In genomic region chr11:10307022-10307410, GRCh38 we compare ENCODE assay signal across 8 cellular contexts. TPM values are rescaled to one million over a fixed set of nuclear protein-coding genes. Genes with fewer than 3 reads are reported as not detected.
DNase-seq lines count a peak whose midpoint lies in the region; ATAC-seq and TF ChIP-seq lines count a peak whose summit lies in the region.

No MANE protein-coding gene starts in this region.

- no peaks in the 10 kb centered on the region for H3K9me3 Mint-ChIP-seq in activated T-cell treated with anti-CD3 and anti-CD28 coated beads, Interleukin-2, amount 50 U/mL, for 72 hours
- no peaks in the 10 kb centered on the region for H3K9me3 Mint-ChIP-seq in activated naive CD4-positive, alpha-beta T cell treated with anti-CD3 and anti-CD28 coated beads, Interleukin-2, amount 50 U/mL, for 72 hours

- peak overlapping the region; percentile 92 to 93 for H3K4me3 Mint-ChIP-seq in activated T-cell treated with anti-CD3 and anti-CD28 coated beads, Interleukin-2, amount 50 U/mL, for 72 hours

- H3K27me3 ChIP-seq in layer of hippocampus (ENCODE audit: control insufficient read depth, insufficient read depth, low read length), result no peaks in the 10 kb centered on the region
- no peaks in the 10 kb centered on the region for H3K27me3 ChIP-seq in tibial artery

- TF ChIP-seq CTCF in tibial artery (IDR thresholded peaks at IDR 0.05), result no peak

- peaks cover 65% of the 10 kb centered on the region for H3K4me1 Mint-ChIP-seq in activated T-cell treated with anti-CD3 and anti-CD28 coated beads, Interleukin-2, amount 50 U/mL, for 72 hours (ENCODE audit: low read depth)

- peak overlapping the region; percentile 57 to 58 for H3K4me3 ChIP-seq in tibial artery

- ATAC-seq in activated T-cell treated with anti-CD3 and anti-CD28 coated beads, Interleukin-2, amount 50 U/mL, for 72 hours (replicated peaks in 1 of 2), result no peak
- no peak for ATAC-seq in activated naive CD4-positive, alpha-beta T cell treated with anti-CD3 and anti-CD28 coated beads, Interleukin-2, amount 50 U/mL, for 72 hours
- ATAC-seq in GM18519 (IDR thresholded peaks at IDR 0.05; ENCODE audit: low FRiP score, unreplicated experiment), result no peak

- DNase-seq in activated T-cell treated with anti-CD3 and anti-CD28 coated beads, Interleukin-2, amount 50 U/mL, for 72 hours, result no peak
- DNase-seq in activated T-cell treated with anti-CD3 and anti-CD28 coated beads, Interleukin-2, amount 50 U/mL, for 1 hour, result no peak
- DNase-seq in activated naive CD4-positive, alpha-beta T cell treated with anti-CD3 and anti-CD28 coated beads, Interleukin-2, amount 50 U/mL, for 72 hours (ENCODE audit: low spot score in 2 of 2), result no peak
- DNase-seq in tibial artery (no peak), NCI-H2171 (lab: John Stamatoyannopoulos, UW) (no peak), iPS-NIHi11 (ENCODE audit: low spot score) (no peak)

- no peaks in the 10 kb centered on the region for H3K36me3 ChIP-seq in tibial artery

- H3K27me3 Mint-ChIP-seq in activated T-cell treated with anti-CD3 and anti-CD28 coated beads, Interleukin-2, amount 50 U/mL, for 72 hours (ENCODE audit: low read depth), result peaks cover 61% of the 10 kb centered on the region

- peaks cover 0 to 64% (median 41%) of the 10 kb centered on the region in 4 donors for H3K4me1 ChIP-seq in tibial artery

- peaks cover 3 to 6% of the 10 kb centered on the region in 2 donors for H3K36me3 Mint-ChIP-seq in activated T-cell treated with anti-CD3 and anti-CD28 coated beads, Interleukin-2, amount 50 U/mL, for 72 hours (ENCODE audit: insufficient read depth in 2 of 2)
- peaks cover 10 to 18% of the 10 kb centered on the region in 2 donors for H3K36me3 Mint-ChIP-seq in activated naive CD4-positive, alpha-beta T cell treated with anti-CD3 and anti-CD28 coated beads, Interleukin-2, amount 50 U/mL, for 72 hours

- H3K9me3 ChIP-seq in tibial artery, result no peaks in the 10 kb centered on the region

- peak overlapping the region; percentile 4 for H3K27ac ChIP-seq in layer of hippocampus (ENCODE audit: low read depth, low read length)
- H3K27ac ChIP-seq in tibial artery, result peak overlapping the region; percentile 72 to 79

- no peak overlapping the region for H3K27ac Mint-ChIP-seq in activated T-cell treated with anti-CD3 and anti-CD28 coated beads, Interleukin-2, amount 50 U/mL, for 72 hours
- H3K27ac Mint-ChIP-seq in activated naive CD4-positive, alpha-beta T cell treated with anti-CD3 and anti-CD28 coated beads, Interleukin-2, amount 50 U/mL, for 72 hours, result peak overlapping the region; percentile 10 to 25

- intact Hi-C loops in tibial artery (cut with DNase I; ENCODE audit: low total_unique reads), result loop anchor here (5.0 kb wide), 3 partner anchors 100 to 550 kb away; no protein-coding TSS in a partner anchor

RNA-seq across cellular contexts. Expression of gene ADM, which starts 2.1 kb away (rescaled TPM):
- total RNA-seq in activated T-cell treated with anti-CD3 and anti-CD28 coated beads, Interleukin-2, amount 50 U/mL, for 72 hours, result 1 to 10 TPM; 2.0 to 4.6 TPM
- total RNA-seq in activated naive CD4-positive, alpha-beta T cell treated with anti-CD3 and anti-CD28 coated beads, Interleukin-2, amount 50 U/mL, for 72 hours, result 10 to 100 TPM in 1 of 2 donors, under 1 TPM in 1; 0.57 to 33.6 TPM

RNA-seq across cellular contexts. Expression of gene SBF2, which starts 13.0 kb away (rescaled TPM):
- total RNA-seq in activated T-cell treated with anti-CD3 and anti-CD28 coated beads, Interleukin-2, amount 50 U/mL, for 72 hours, result 10 to 100 TPM; 13.4 to 28.8 TPM
- total RNA-seq in activated naive CD4-positive, alpha-beta T cell treated with anti-CD3 and anti-CD28 coated beads, Interleukin-2, amount 50 U/mL, for 72 hours, result 10 to 100 TPM; 17.8 to 33.2 TPM
